In the genomic region with DNA sequence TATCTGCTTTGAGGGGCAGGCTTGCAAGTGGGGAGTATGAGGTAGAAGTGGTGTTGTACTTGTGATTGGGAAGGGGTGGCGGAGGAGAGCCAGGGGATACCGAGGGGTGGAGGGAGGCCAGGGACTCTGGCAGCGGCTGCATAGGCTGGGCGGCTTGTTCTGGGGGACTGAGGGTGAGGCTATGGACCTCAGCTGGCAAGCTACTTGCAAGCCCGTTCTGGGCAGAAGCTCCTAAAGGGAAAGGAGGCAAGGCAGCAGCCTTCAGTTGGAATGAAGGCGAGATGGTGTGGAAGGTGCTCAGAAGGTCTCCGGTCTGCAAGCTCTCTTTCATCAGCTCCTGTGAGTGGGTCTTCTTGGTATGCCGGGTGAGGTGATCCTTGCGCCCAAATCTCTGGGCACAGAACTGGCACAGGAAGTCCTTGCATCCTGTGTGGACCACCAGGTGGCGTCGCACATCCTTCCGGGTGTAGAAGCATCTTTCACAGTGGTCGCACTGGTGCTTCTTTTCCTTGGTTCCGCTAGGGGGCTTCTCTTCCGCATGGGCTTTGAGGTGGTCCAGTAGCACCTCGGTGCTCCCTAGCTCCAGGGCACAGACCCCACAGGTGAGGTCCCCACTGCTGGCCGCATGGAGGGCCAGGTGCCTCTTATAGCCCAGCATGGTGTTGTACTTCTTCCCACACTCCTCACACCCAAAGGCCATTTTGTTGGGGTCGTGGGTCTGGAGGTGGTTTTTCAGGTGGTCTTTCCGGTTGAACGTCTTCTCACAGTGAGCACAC, we compare ENCODE assay signal across 1 cellular context.
TF ChIP-seq lines count a peak whose summit lies in the region.

No MANE protein-coding gene starts in this region.

TF ChIP-seq in K562, 482 proteins besides CTCF, POLR2A, EP300 and RAD21 (continued from another document):
- TF ChIP-seq, protein P1, sequence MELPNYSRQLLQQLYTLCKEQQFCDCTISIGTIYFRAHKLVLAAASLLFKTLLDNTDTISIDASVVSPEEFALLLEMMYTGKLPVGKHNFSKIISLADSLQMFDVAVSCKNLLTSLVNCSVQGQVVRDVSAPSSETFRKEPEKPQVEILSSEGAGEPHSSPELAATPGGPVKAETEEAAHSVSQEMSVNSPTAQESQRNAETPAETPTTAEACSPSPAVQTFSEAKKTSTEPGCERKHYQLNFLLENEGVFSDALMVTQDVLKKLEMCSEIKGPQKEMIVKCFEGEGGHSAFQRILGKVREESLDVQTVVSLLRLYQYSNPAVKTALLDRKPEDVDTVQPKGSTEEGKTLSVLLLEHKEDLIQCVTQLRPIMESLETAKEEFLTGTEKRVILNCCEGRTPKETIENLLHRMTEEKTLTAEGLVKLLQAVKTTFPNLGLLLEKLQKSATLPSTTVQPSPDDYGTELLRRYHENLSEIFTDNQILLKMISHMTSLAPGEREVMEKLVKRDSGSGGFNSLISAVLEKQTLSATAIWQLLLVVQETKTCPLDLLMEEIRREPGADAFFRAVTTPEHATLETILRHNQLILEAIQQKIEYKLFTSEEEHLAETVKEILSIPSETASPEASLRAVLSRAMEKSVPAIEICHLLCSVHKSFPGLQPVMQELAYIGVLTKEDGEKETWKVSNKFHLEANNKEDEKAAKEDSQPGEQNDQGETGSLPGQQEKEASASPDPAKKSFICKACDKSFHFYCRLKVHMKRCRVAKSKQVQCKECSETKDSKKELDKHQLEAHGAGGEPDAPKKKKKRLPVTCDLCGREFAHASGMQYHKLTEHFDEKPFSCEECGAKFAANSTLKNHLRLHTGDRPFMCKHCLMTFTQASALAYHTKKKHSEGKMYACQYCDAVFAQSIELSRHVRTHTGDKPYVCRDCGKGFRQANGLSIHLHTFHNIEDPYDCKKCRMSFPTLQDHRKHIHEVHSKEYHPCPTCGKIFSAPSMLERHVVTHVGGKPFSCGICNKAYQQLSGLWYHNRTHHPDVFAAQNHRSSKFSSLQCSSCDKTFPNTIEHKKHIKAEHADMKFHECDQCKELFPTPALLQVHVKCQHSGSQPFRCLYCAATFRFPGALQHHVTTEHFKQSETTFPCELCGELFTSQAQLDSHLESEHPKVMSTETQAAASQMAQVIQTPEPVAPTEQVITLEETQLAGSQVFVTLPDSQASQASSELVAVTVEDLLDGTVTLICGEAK (IDR thresholded peaks at IDR 0.05), result peak; percentile 80
- TF ChIP-seq, protein P1 (CRISPR knock-in tag; IDR thresholded peaks at IDR 0.05), result no peak
- peak; percentile 29; the same call in 1 of the 2 replicates for TF ChIP-seq MECOM (CRISPR knock-in tag; IDR thresholded peaks at IDR 0.05)
- TF ChIP-seq, protein P2, sequence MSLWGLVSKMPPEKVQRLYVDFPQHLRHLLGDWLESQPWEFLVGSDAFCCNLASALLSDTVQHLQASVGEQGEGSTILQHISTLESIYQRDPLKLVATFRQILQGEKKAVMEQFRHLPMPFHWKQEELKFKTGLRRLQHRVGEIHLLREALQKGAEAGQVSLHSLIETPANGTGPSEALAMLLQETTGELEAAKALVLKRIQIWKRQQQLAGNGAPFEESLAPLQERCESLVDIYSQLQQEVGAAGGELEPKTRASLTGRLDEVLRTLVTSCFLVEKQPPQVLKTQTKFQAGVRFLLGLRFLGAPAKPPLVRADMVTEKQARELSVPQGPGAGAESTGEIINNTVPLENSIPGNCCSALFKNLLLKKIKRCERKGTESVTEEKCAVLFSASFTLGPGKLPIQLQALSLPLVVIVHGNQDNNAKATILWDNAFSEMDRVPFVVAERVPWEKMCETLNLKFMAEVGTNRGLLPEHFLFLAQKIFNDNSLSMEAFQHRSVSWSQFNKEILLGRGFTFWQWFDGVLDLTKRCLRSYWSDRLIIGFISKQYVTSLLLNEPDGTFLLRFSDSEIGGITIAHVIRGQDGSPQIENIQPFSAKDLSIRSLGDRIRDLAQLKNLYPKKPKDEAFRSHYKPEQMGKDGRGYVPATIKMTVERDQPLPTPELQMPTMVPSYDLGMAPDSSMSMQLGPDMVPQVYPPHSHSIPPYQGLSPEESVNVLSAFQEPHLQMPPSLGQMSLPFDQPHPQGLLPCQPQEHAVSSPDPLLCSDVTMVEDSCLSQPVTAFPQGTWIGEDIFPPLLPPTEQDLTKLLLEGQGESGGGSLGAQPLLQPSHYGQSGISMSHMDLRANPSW (CRISPR knock-in tag; IDR thresholded peaks at IDR 0.05), result no peak
- TF ChIP-seq, protein P3, sequence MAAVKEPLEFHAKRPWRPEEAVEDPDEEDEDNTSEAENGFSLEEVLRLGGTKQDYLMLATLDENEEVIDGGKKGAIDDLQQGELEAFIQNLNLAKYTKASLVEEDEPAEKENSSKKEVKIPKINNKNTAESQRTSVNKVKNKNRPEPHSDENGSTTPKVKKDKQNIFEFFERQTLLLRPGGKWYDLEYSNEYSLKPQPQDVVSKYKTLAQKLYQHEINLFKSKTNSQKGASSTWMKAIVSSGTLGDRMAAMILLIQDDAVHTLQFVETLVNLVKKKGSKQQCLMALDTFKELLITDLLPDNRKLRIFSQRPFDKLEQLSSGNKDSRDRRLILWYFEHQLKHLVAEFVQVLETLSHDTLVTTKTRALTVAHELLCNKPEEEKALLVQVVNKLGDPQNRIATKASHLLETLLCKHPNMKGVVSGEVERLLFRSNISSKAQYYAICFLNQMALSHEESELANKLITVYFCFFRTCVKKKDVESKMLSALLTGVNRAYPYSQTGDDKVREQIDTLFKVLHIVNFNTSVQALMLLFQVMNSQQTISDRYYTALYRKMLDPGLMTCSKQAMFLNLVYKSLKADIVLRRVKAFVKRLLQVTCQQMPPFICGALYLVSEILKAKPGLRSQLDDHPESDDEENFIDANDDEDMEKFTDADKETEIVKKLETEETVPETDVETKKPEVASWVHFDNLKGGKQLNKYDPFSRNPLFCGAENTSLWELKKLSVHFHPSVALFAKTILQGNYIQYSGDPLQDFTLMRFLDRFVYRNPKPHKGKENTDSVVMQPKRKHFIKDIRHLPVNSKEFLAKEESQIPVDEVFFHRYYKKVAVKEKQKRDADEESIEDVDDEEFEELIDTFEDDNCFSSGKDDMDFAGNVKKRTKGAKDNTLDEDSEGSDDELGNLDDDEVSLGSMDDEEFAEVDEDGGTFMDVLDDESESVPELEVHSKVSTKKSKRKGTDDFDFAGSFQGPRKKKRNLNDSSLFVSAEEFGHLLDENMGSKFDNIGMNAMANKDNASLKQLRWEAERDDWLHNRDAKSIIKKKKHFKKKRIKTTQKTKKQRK (IDR thresholded peaks at IDR 0.05; ENCODE audit: borderline replicate concordance, low read depth, low read length), result no peak
- TF ChIP-seq, protein P4, sequence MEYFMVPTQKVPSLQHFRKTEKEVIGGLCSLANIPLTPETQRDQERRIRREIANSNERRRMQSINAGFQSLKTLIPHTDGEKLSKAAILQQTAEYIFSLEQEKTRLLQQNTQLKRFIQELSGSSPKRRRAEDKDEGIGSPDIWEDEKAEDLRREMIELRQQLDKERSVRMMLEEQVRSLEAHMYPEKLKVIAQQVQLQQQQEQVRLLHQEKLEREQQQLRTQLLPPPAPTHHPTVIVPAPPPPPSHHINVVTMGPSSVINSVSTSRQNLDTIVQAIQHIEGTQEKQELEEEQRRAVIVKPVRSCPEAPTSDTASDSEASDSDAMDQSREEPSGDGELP (CRISPR knock-in tag; IDR thresholded peaks at IDR 0.05; ENCODE audit: borderline replicate concordance), result 0 out of 2 replicates have a peak, but pooled peaks have one; percentile 20
- TF ChIP-seq MCM5 (IDR thresholded peaks at IDR 0.05; ENCODE audit: low read depth), result no peak
- no peak for TF ChIP-seq TAF1 (IDR thresholded peaks at IDR 0.05; ENCODE audit: control insufficient read depth, extremely low read depth, insufficient read depth, low read length, severe bottlenecking)
- TF ChIP-seq ELF2 (CRISPR knock-in tag; IDR thresholded peaks at IDR 0.05), result no peak; the same call in 1 of the 2 replicates
- TF ChIP-seq MAFK (IDR thresholded peaks at IDR 0.05; ENCODE audit: low read length), result 0 out of 2 replicates have a peak, but pooled peaks have one; percentile 2
- peak; percentile 66; the same call in 1 of the 2 replicates for TF ChIP-seq ZNF212 (CRISPR knock-in tag; IDR thresholded peaks at IDR 0.05)
- no peak for TF ChIP-seq ATF1 (CRISPR knock-in tag; IDR thresholded peaks at IDR 0.05)
- no peak for TF ChIP-seq ATF1 (tag; IDR thresholded peaks at IDR 0.05)
